ENCODE assay signal across 21 cellular contexts in the genomic region with DNA sequence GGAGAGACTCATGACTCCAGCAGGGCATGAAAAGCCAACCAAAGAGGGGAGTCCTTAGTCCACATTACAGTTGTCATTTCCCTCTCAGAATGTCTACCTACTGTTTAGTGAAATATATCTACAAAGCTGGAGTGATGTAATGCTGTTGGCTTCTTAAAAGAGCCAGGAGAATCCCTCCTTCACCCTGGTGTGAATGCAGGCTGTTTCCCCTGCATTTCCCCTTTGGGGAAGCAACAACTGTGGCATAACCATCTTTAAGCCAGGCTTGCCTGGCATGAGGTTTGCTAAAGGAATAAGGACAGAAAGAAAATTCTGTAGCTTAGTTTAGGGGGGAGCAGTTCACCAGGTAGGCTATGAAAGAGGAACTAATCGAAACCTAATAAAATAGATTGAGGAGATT.
"Had no signal": no experiment of that assay in that cellular context is flagged by ENCODE, and none has a peak within 500 bp of the region (broad histone marks: within the 10 kb centered on the region; RNA-seq: fewer than 3 reads in every experiment).

No MANE protein-coding gene starts in this region.

- H3K27ac ChIP-seq: dorsolateral prefrontal cortex, gastroesophageal sphincter, pancreas, psoas muscle, upper lobe of left lung had no signal

- H3K4me1 ChIP-seq: gastroesophageal sphincter, pancreas, psoas muscle, upper lobe of left lung had no signal

- H3K4me3 ChIP-seq: dorsolateral prefrontal cortex, gastroesophageal sphincter, pancreas, psoas muscle, upper lobe of left lung had no signal

- DNase-seq: activated gamma-delta T cell treated with Interleukin-2 at 50 U/mL for 16 hours; activated T-cell treated with anti-CD3 and anti-CD28 coated beads, Interleukin-2, amount 50 U/mL, for 1 hour; anterior cingulate cortex; dorsolateral prefrontal cortex; effector memory CD8-positive, alpha-beta T cell; head of caudate nucleus; islet precursor cell; left colon; mesenchymal stem cell; nephron progenitor cell; pancreas; psoas muscle; right cardiac atrium; stimulated activated CD4-positive, alpha-beta T cell treated with anti-CD3 and anti-CD28 coated beads, Interleukin-4, amount 100 ng/mL, for 24 hours; stimulated activated naive CD4-positive, alpha-beta T cell treated with Interleukin-2 at 50 U/mL for 16 hours; T-helper 9 cell; upper lobe of left lung had no signal

- H3K36me3 ChIP-seq: gastroesophageal sphincter, pancreas, upper lobe of left lung had no signal

- H3K9me3 ChIP-seq: gastroesophageal sphincter, pancreas, upper lobe of left lung had no signal

- ATAC-seq: effector memory CD8-positive, alpha-beta T cell; gastroesophageal sphincter; pancreas; psoas muscle; right cardiac atrium; WTC11 had no signal

- FAIRE-seq: colon, endothelial cell of umbilical vein, pancreas had no signal

- H3K27me3 ChIP-seq: pancreas, upper lobe of left lung had no signal
